Comparison of ENCODE assay signal across 18 cellular contexts in genomic region chr5:139457653-139458306, GRCh38. TPM values are rescaled to one million over a fixed set of nuclear protein-coding genes. Genes with fewer than 3 reads are reported as not detected.
DNase-seq lines count a peak whose midpoint lies in the region; ATAC-seq, FAIRE-seq and TF ChIP-seq lines count a peak whose summit lies in the region.
"Had no signal": no experiment of that assay in that cellular context is flagged by ENCODE, and none has a peak within 500 bp of the region (broad histone marks: within the 10 kb centered on the region; RNA-seq: fewer than 3 reads in every experiment).

No MANE protein-coding gene starts in this region.

- no peak for TF ChIP-seq EP300 in K562 (IDR thresholded peaks at IDR 0.05; ENCODE audit: low read length)

- H3K4me1 ChIP-seq in left ventricle myocardium inferior (peaks cover 34% of the 10 kb centered on the region), right atrium auricular region (no peaks in the 10 kb centered on the region), K562 (replicated peaks in 1 of 2; ENCODE audit: control insufficient read depth in 2 of 2, insufficient read depth in 2 of 2, low read length in 2 of 2) (peaks cover 0 to 15% of the 10 kb centered on the region in 2 experiments; a peak in 2 of 5 replicates), neural progenitor cell (peaks cover 14% of the 10 kb centered on the region), GM23338 (ENCODE audit: insufficient read depth) (peaks cover 16% of the 10 kb centered on the region), thyroid gland (no peaks in the 10 kb centered on the region)

- DNase-seq in left ventricle myocardium inferior (no peak), right atrium auricular region (ENCODE audit: low spot score) (no peak), K562 (ENCODE audit: extremely low read depth in 1 of 4, low spot score in 3 of 4) (no peak), neural progenitor cell (ENCODE audit: low spot score) (no peak), GM23338 (ENCODE audit: low spot score) (no peak), H4 (ENCODE audit: low spot score) (no peak), thyroid gland (no peak)
- peak; percentile 47 for DNase-seq in Jurkat, Clone E6-1 (ENCODE audit: low read depth, low spot score)
- DNase-seq: activated CD4-positive, CD25-positive, alpha-beta regulatory T cell; central memory CD4-positive, alpha-beta T cell; DMS79 treated with DMSO at 0.1 percent for 48 hours; heart right ventricle; MV-4-11; OCI-M1; SK-N-SH; stimulated activated CD4-positive, alpha-beta T cell treated with anti-CD3 and anti-CD28 coated beads, Interleukin-2, amount 100 ng/mL, for 24 hours had no signal

- no peak for TF ChIP-seq RAD21 in K562 (CRISPR knock-in tag; conservative IDR thresholded peaks at IDR 0.05 in 1 of 2, IDR thresholded peaks at IDR 0.05 in 1 of 2)

- no peak overlapping the region for H3K27ac Mint-ChIP-seq in neural progenitor cell
- no peak overlapping the region for H3K27ac Mint-ChIP-seq in GM23338

- POLR2A ChIA-PET in K562 (lab: Yijun Ruan, JAX): interaction anchor here (0.6 to 0.9 kb wide), 3 partner anchors 24 to 100 kb away, joined by 3 to 4 read pairs (median 3); no protein-coding TSS in a partner anchor

- in situ Hi-C loops in K562 (cut with MboI): no loop called here

- CTCF ChIA-PET in K562 (lab: Yijun Ruan, JAX; ENCODE audit: low intra/inter-chr PET ratio): no interaction called here

- H3K27me3 ChIP-seq in left ventricle myocardium inferior (ENCODE audit: low read depth) (no peaks in the 10 kb centered on the region), right atrium auricular region (no peaks in the 10 kb centered on the region), K562 (ENCODE audit: control insufficient read depth in 2 of 2, insufficient read depth in 2 of 2, low read length in 2 of 2) (no peaks in the 10 kb centered on the region), neural progenitor cell (no peaks in the 10 kb centered on the region), GM23338 (ENCODE audit: insufficient read depth) (no peaks in the 10 kb centered on the region), thyroid gland (no peaks in the 10 kb centered on the region)
- H3K27me3 ChIP-seq: heart right ventricle had no signal

- H3K9me3 Mint-ChIP-seq in neural progenitor cell (no peaks in the 10 kb centered on the region), GM23338 (no peaks in the 10 kb centered on the region)

- H3F3A ChIP-seq in neural progenitor cell (ENCODE audit: low read depth) (no peaks in the 10 kb centered on the region), GM23338 (replicated peaks; ENCODE audit: low read depth) (0 out of 2 replicates have a peak, but pooled peaks cover 11% of the 10 kb centered on the region)

- peaks cover 5% of the 10 kb centered on the region for H3K27me3 Mint-ChIP-seq in neural progenitor cell (ENCODE audit: insufficient read depth, low read depth)
- H3K27me3 Mint-ChIP-seq in GM23338 (ENCODE audit: insufficient read depth, low read depth, poor library complexity): peaks cover 17% of the 10 kb centered on the region

- peak overlapping the region; percentile 91 for H3K27ac ChIP-seq in left ventricle myocardium inferior (replicated peaks)
- H3K27ac ChIP-seq in right atrium auricular region: no peak overlapping the region
- H3K27ac ChIP-seq in K562 (ENCODE audit: extremely low read depth, low read depth, low read length): no peak overlapping the region
- no peak overlapping the region for H3K27ac ChIP-seq in neural progenitor cell
- H3K27ac ChIP-seq in GM23338 (ENCODE audit: low read depth): no peak overlapping the region
- no peak overlapping the region for H3K27ac ChIP-seq in thyroid gland

- H3K4me1 Mint-ChIP-seq in neural progenitor cell: peaks cover 15% of the 10 kb centered on the region
- H3K4me1 Mint-ChIP-seq in GM23338: peaks cover 30% of the 10 kb centered on the region

- H3K4me3 ChIP-seq in left ventricle myocardium inferior: no peak overlapping the region
- no peak overlapping the region for H3K4me3 ChIP-seq in right atrium auricular region
- H3K4me3 ChIP-seq in Jurkat, Clone E6-1 (ENCODE audit: low read length): no peak overlapping the region
- no peak overlapping the region for H3K4me3 ChIP-seq in K562
- no peak overlapping the region for H3K4me3 ChIP-seq in neural progenitor cell
- no peak overlapping the region for H3K4me3 ChIP-seq in GM23338
- no peak overlapping the region for H3K4me3 ChIP-seq in thyroid gland (replicated peaks in 1 of 3)
- H3K4me3 ChIP-seq: heart right ventricle had no signal

- H2AFZ ChIP-seq in K562 (ENCODE audit: low read depth, low read length) (no peak overlapping the region), neural progenitor cell (replicated peaks) (no peak overlapping the region), GM23338 (no peak overlapping the region)

- H3K9ac ChIP-seq in K562 (ENCODE audit: insufficient read depth in 1 of 2, low read depth in 2 of 2, low read length in 2 of 2) (peak overlapping the region in 1 of 2 experiments; percentile 19; a peak in 2 of 4 replicates), neural progenitor cell (no peak overlapping the region)

- intact Hi-C loops in left ventricle myocardium inferior (cut with micrococcal nuclease): no loop called here
- intact Hi-C loops in K562 (cut with micrococcal nuclease): no loop called here
- intact Hi-C loops in thyroid gland (cut with DNase I): no loop called here

- H3K36me3 ChIP-seq in left ventricle myocardium inferior (peaks cover 4% of the 10 kb centered on the region), right atrium auricular region (no peaks in the 10 kb centered on the region), K562 (ENCODE audit: control insufficient read depth, insufficient read depth, low read length) (no peaks in the 10 kb centered on the region), neural progenitor cell (no peaks in the 10 kb centered on the region), GM23338 (ENCODE audit: insufficient read depth) (no peaks in the 10 kb centered on the region; the same call in 1 of the 2 replicates), thyroid gland (no peaks in the 10 kb centered on the region)

- no peak for FAIRE-seq in K562 (lab: Jason Lieb, UNC)

- no peaks in the 10 kb centered on the region for H4K20me1 ChIP-seq in K562 (replicated peaks; ENCODE audit: control insufficient read depth, insufficient read depth, low read length)
- no peaks in the 10 kb centered on the region for H4K20me1 ChIP-seq in neural progenitor cell (ENCODE audit: low read depth)
- H4K20me1 ChIP-seq in GM23338 (replicated peaks; ENCODE audit: insufficient read depth): no peaks in the 10 kb centered on the region

- H3K79me2 ChIP-seq in K562 (ENCODE audit: control insufficient read depth, insufficient read depth, low read length) (no peaks in the 10 kb centered on the region), neural progenitor cell (ENCODE audit: low read depth) (no peaks in the 10 kb centered on the region), GM23338 (replicated peaks; ENCODE audit: insufficient read depth) (no peaks in the 10 kb centered on the region)

- BruUV-seq in K562 (replicated peaks; lab: Mats Ljungman, UMichigan): no TSS peak

- 50% methylated on average over 5 of the region's 5 CpGs for WGBS in K562 (ENCODE audit: insufficient coverage, low coverage, missing lambda C conversion rate)
- WGBS in thyroid gland, 2 donors: 87 to 91% methylated on average over 4 to 5 of the region's 5 CpGs

- H3K4me2 ChIP-seq in K562 (ENCODE audit: insufficient read depth, low read length): no peak overlapping the region
- no peak overlapping the region for H3K4me2 ChIP-seq in neural progenitor cell
- no peak overlapping the region for H3K4me2 ChIP-seq in GM23338
- H3K4me2 ChIP-seq: SK-N-SH had no signal

- H3K4me3 Mint-ChIP-seq in neural progenitor cell (no peak overlapping the region), GM23338 (no peak overlapping the region)

- peaks cover 4% of the 10 kb centered on the region for H3K9me1 ChIP-seq in K562 (ENCODE audit: control insufficient read depth, insufficient read depth, low read length)

- H3K36me3 Mint-ChIP-seq in neural progenitor cell: no peaks in the 10 kb centered on the region
- no peaks in the 10 kb centered on the region; the same call in 2 of the 3 replicates for H3K36me3 Mint-ChIP-seq in GM23338 (ENCODE audit: low read depth)

- no peak for ATAC-seq in K562
- ATAC-seq in GM23338: no peak
- ATAC-seq: heart right ventricle had no signal

- TF ChIP-seq POLR2A in K562 (conservative IDR thresholded peaks at IDR 0.05) (no peak), thyroid gland (IDR thresholded peaks at IDR 0.05) (no peak)

- H3K9me3 ChIP-seq in left ventricle myocardium inferior (replicated peaks) (no peaks in the 10 kb centered on the region), right atrium auricular region (no peaks in the 10 kb centered on the region), K562 (replicated peaks; ENCODE audit: control insufficient read depth, insufficient read depth, low read depth, low read length) (no peaks in the 10 kb centered on the region), neural progenitor cell (ENCODE audit: low read depth) (no peaks in the 10 kb centered on the region), thyroid gland (no peaks in the 10 kb centered on the region)
- H3K9me3 ChIP-seq: heart right ventricle, SK-N-SH had no signal

- no peak for TF ChIP-seq CTCF in left ventricle myocardium inferior (IDR thresholded peaks at IDR 0.05; ENCODE audit: borderline replicate concordance)
- TF ChIP-seq CTCF in right atrium auricular region (IDR thresholded peaks at IDR 0.05): no peak
- no peak for TF ChIP-seq CTCF in K562 (IDR thresholded peaks at IDR 0.05 in 2 of 3, conservative IDR thresholded peaks at IDR 0.05 in 1 of 3; ENCODE audit: insufficient read depth in 2 of 3, low read depth in 1 of 3, low read length in 3 of 3)
- TF ChIP-seq CTCF in neural progenitor cell (IDR thresholded peaks at IDR 0.05): no peak
- TF ChIP-seq CTCF in GM23338 (conservative IDR thresholded peaks at IDR 0.05; ENCODE audit: low read depth in 2 of 2): peak in 1 of 2 experiments; percentile 29; a peak in 2 of 4 replicates
- no peak for TF ChIP-seq CTCF in thyroid gland (IDR thresholded peaks at IDR 0.05)

- H3K9me2 ChIP-seq in GM23338 (ENCODE audit: insufficient read depth): no peaks in the 10 kb centered on the region
- H3K9me2 ChIP-seq: SK-N-SH had no signal

RNA-seq across cellular contexts. Expression of gene ECSCR, which starts 4.8 kb away (rescaled TPM):
- total RNA-seq in left ventricle myocardium inferior (20.9 TPM), right atrium auricular region (10 to 100 TPM; 30.1 to 35.4 TPM), K562 (2014; rRNA removed) (not detected in 2 replicates), K562 (2014; rRNA removed; fragmentation: Illumina TruSeq; extraction: Trizol) (not detected in 2 replicates), K562 (2015; rRNA removed; fragmentation: Illumina TruSeq; extraction: Trizol) (not detected in 2 replicates), K562 (2021) (not detected in 2 replicates), neural progenitor cell (ENCODE audit: low replicate concordance) (not detected in 2 replicates), thyroid gland (10 to 100 TPM; 26.7 to 46.2 (median 31.4) TPM)
- 1.4 TPM for polyA plus RNA-seq in Jurkat, Clone E6-1 (2012; ENCODE audit: insufficient read depth, insufficient read length)
- not detected in 2 replicates for total RNA-seq in K562 (2011; cell fraction: chromatin; rRNA removed; ENCODE audit: low replicate concordance)
- total RNA-seq in K562 (2011; cell fraction: nucleolus; rRNA removed): not detected in 2 replicates
- not detected in 2 replicates for total RNA-seq in K562 (2011; cell fraction: nucleoplasm; rRNA removed)
- polyA plus RNA-seq in K562 (2011; rRNA removed) (0.07 and 0.10 TPM in 2 replicates), K562 (2014; fragmentation: Illumina TruSeq; extraction: Trizol) (not detected in 2 replicates), K562 (2014; fragmentation: Nextera tagmentation; extraction: Ambion mirVana) (under 1 TPM; 0.13 to 0.25 TPM), K562 (2014; rRNA removed) (not detected in 2 replicates), GM23338 (2016; fragmentation: Nextera tagmentation; extraction: Ambion mirVana) (2.5 and 2.6 TPM in 2 replicates)
- polyA plus RNA-seq in K562 (2011; cell fraction: cytosol; rRNA removed): 0.16 and 0.22 TPM in 2 replicates
- 0.26 TPM in 1 of 2 replicates, not detected in the other for polyA plus RNA-seq in K562 (2011; cell fraction: nucleus; rRNA removed)
- 0.12 and 0.19 TPM in 2 replicates for polyA plus RNA-seq in K562 (2012)
- polyA minus RNA-seq in K562 (2011; rRNA and poly(A)+ RNA removed): not detected in 2 replicates
- polyA minus RNA-seq in K562 (2011; cell fraction: cytosol; rRNA and poly(A)+ RNA removed): not detected in 2 replicates
- polyA minus RNA-seq in K562 (2011; cell fraction: nucleus; rRNA and poly(A)+ RNA removed): not detected in 2 replicates
- total RNA-seq in GM23338 (2014; rRNA removed; shearing (Covaris generic)): 1.2 and 2.2 TPM in 2 replicates
- 0.10 TPM in 1 of 2 replicates, not detected in the other for total RNA-seq in H4 (2014; rRNA removed; shearing (Covaris generic))
- total RNA-seq: HT-29 had no signal

RNA-seq across cellular contexts. Expression of gene SMIM33, which starts 13.0 kb away (rescaled TPM):
- total RNA-seq in left ventricle myocardium inferior (not detected), right atrium auricular region (not detected), K562 (2014; rRNA removed) (not detected in 2 replicates), K562 (2014; rRNA removed; fragmentation: Illumina TruSeq; extraction: Trizol) (not detected in 2 replicates), K562 (2015; rRNA removed; fragmentation: Illumina TruSeq; extraction: Trizol) (not detected in 2 replicates), K562 (2021) (not detected in 2 replicates), neural progenitor cell (ENCODE audit: low replicate concordance) (not detected in 2 replicates), thyroid gland (not detected)
- 0.44 TPM for polyA plus RNA-seq in Jurkat, Clone E6-1 (2012; ENCODE audit: insufficient read depth, insufficient read length)
- total RNA-seq in K562 (2011; cell fraction: chromatin; rRNA removed; ENCODE audit: low replicate concordance): not detected in 2 replicates
- total RNA-seq in K562 (2011; cell fraction: nucleolus; rRNA removed): not detected in 2 replicates
- not detected in 2 replicates for total RNA-seq in K562 (2011; cell fraction: nucleoplasm; rRNA removed)
- polyA plus RNA-seq in K562 (2011; rRNA removed) (not detected in 2 replicates), K562 (2014; fragmentation: Illumina TruSeq; extraction: Trizol) (not detected in 2 replicates), K562 (2014; fragmentation: Nextera tagmentation; extraction: Ambion mirVana) (not detected), K562 (2014; rRNA removed) (not detected in 2 replicates), GM23338 (2016; fragmentation: Nextera tagmentation; extraction: Ambion mirVana) (not detected in 2 replicates)
- polyA plus RNA-seq in K562 (2011; cell fraction: cytosol; rRNA removed): not detected in 2 replicates
- not detected in 2 replicates for polyA plus RNA-seq in K562 (2011; cell fraction: nucleus; rRNA removed)
- 0.04 TPM in 1 of 2 replicates, not detected in the other for polyA plus RNA-seq in K562 (2012)
- polyA minus RNA-seq in K562 (2011; rRNA and poly(A)+ RNA removed): not detected in 2 replicates
- polyA minus RNA-seq in K562 (2011; cell fraction: cytosol; rRNA and poly(A)+ RNA removed): not detected in 2 replicates
- not detected in 2 replicates for polyA minus RNA-seq in K562 (2011; cell fraction: nucleus; rRNA and poly(A)+ RNA removed)
- total RNA-seq in GM23338 (2014; rRNA removed; shearing (Covaris generic)): not detected in 2 replicates
- total RNA-seq in H4 (2014; rRNA removed; shearing (Covaris generic)): not detected in 2 replicates
- total RNA-seq: epithelial cell of proximal tubule, heart right ventricle had no signal
- polyA plus RNA-seq: heart right ventricle, SK-N-SH had no signal

RNA-seq across cellular contexts. Expression of gene DNAJC18, which starts 18.5 kb away (rescaled TPM):
- total RNA-seq in left ventricle myocardium inferior (14.3 TPM), right atrium auricular region (1 to 10 TPM; 5.9 to 8.5 TPM), K562 (2014; rRNA removed) (1.5 and 2.1 TPM in 2 replicates), K562 (2014; rRNA removed; fragmentation: Illumina TruSeq; extraction: Trizol) (7.3 TPM in 2 replicates), K562 (2015; rRNA removed; fragmentation: Illumina TruSeq; extraction: Trizol) (2.8 and 4.9 TPM in 2 replicates), K562 (2021) (5.0 and 7.5 TPM in 2 replicates), neural progenitor cell (ENCODE audit: low replicate concordance) (13.7 and 21.7 TPM in 2 replicates), thyroid gland (10 to 100 TPM in 3 of 4 donors, 1 to 10 TPM in 1; 7.9 to 21.0 (median 12.7) TPM)
- 18.7 TPM for polyA plus RNA-seq in Jurkat, Clone E6-1 (2012; ENCODE audit: insufficient read depth, insufficient read length)
- total RNA-seq in K562 (2011; cell fraction: chromatin; rRNA removed; ENCODE audit: low replicate concordance): 2.3 and 4.5 TPM in 2 replicates
- total RNA-seq in K562 (2011; cell fraction: nucleolus; rRNA removed): 0.79 and 1.3 TPM in 2 replicates
- 3.1 and 3.3 TPM in 2 replicates for total RNA-seq in K562 (2011; cell fraction: nucleoplasm; rRNA removed)
- polyA plus RNA-seq in K562 (2011; rRNA removed) (5.4 and 8.7 TPM in 2 replicates), K562 (2014; fragmentation: Illumina TruSeq; extraction: Trizol) (8.4 and 8.7 TPM in 2 replicates), K562 (2014; fragmentation: Nextera tagmentation; extraction: Ambion mirVana) (10 to 100 TPM in 1 of 2 experiments, 1 to 10 TPM in 1; 7.7 to 13.3 TPM), K562 (2014; rRNA removed) (6.2 and 10.9 TPM in 2 replicates), GM23338 (2016; fragmentation: Nextera tagmentation; extraction: Ambion mirVana) (13.4 and 15.1 TPM in 2 replicates)
- polyA plus RNA-seq in K562 (2011; cell fraction: cytosol; rRNA removed): 2.0 and 4.2 TPM in 2 replicates
- 1.1 and 1.4 TPM in 2 replicates for polyA plus RNA-seq in K562 (2011; cell fraction: nucleus; rRNA removed)
- polyA plus RNA-seq in K562 (2012): 5.5 and 6.8 TPM in 2 replicates
- 2.5 and 5.2 TPM in 2 replicates for polyA minus RNA-seq in K562 (2011; rRNA and poly(A)+ RNA removed)
- polyA minus RNA-seq in K562 (2011; cell fraction: cytosol; rRNA and poly(A)+ RNA removed): 1.8 and 2.4 TPM in 2 replicates
- 0.40 and 0.89 TPM in 2 replicates for polyA minus RNA-seq in K562 (2011; cell fraction: nucleus; rRNA and poly(A)+ RNA removed)
- total RNA-seq in GM23338 (2014; rRNA removed; shearing (Covaris generic)): 14.2 and 18.9 TPM in 2 replicates
- 4.5 and 22.9 TPM in 2 replicates for total RNA-seq in H4 (2014; rRNA removed; shearing (Covaris generic))

RNA-seq across cellular contexts. Expression of gene STING1, which starts 24.8 kb away (rescaled TPM):
- total RNA-seq in left ventricle myocardium inferior (55.3 TPM), right atrium auricular region (100 to 1,000 TPM in 1 of 2 donors, 10 to 100 TPM in 1; 80.0 to 123 TPM), K562 (2014; rRNA removed) (59.9 and 71.9 TPM in 2 replicates), K562 (2014; rRNA removed; fragmentation: Illumina TruSeq; extraction: Trizol) (20.1 and 24.9 TPM in 2 replicates), K562 (2015; rRNA removed; fragmentation: Illumina TruSeq; extraction: Trizol) (44.7 and 44.8 TPM in 2 replicates), K562 (2021) (64.2 and 69.1 TPM in 2 replicates), neural progenitor cell (ENCODE audit: low replicate concordance) (0.07 and 0.19 TPM in 2 replicates), thyroid gland (10 to 100 TPM; 28.4 to 59.9 (median 38.6) TPM)
- 45.1 TPM for polyA plus RNA-seq in Jurkat, Clone E6-1 (2012; ENCODE audit: insufficient read depth, insufficient read length)
- 37.8 and 111 TPM in 2 replicates for total RNA-seq in K562 (2011; cell fraction: chromatin; rRNA removed; ENCODE audit: low replicate concordance)
- total RNA-seq in K562 (2011; cell fraction: nucleolus; rRNA removed): 91.5 and 121 TPM in 2 replicates
- total RNA-seq in K562 (2011; cell fraction: nucleoplasm; rRNA removed): 66.2 and 70.2 TPM in 2 replicates
- polyA plus RNA-seq in K562 (2011; rRNA removed) (31.0 and 58.9 TPM in 2 replicates), K562 (2014; fragmentation: Illumina TruSeq; extraction: Trizol) (64.7 and 74.0 TPM in 2 replicates), K562 (2014; fragmentation: Nextera tagmentation; extraction: Ambion mirVana) (10 to 100 TPM; 20.8 to 23.3 TPM), K562 (2014; rRNA removed) (61.4 and 66.1 TPM in 2 replicates), GM23338 (2016; fragmentation: Nextera tagmentation; extraction: Ambion mirVana) (0.30 and 0.66 TPM in 2 replicates)
- polyA plus RNA-seq in K562 (2011; cell fraction: cytosol; rRNA removed): 54.5 and 93.0 TPM in 2 replicates
- 188 and 261 TPM in 2 replicates for polyA plus RNA-seq in K562 (2011; cell fraction: nucleus; rRNA removed)
- polyA plus RNA-seq in K562 (2012): 110 and 213 TPM in 2 replicates
- polyA minus RNA-seq in K562 (2011; rRNA and poly(A)+ RNA removed): 19.9 and 21.4 TPM in 2 replicates
- 54.2 and 55.1 TPM in 2 replicates for polyA minus RNA-seq in K562 (2011; cell fraction: cytosol; rRNA and poly(A)+ RNA removed)
- 36.5 and 43.1 TPM in 2 replicates for polyA minus RNA-seq in K562 (2011; cell fraction: nucleus; rRNA and poly(A)+ RNA removed)
- total RNA-seq in GM23338 (2014; rRNA removed; shearing (Covaris generic)): 0.39 TPM in 1 of 2 replicates, not detected in the other
- total RNA-seq in H4 (2014; rRNA removed; shearing (Covaris generic)): 14.2 and 15.6 TPM in 2 replicates

RNA-seq across cellular contexts. Expression of gene SPATA24, which starts 53.9 kb away (rescaled TPM):
- total RNA-seq in left ventricle myocardium inferior: 15.7 TPM
- total RNA-seq in right atrium auricular region: 10 to 100 TPM in 1 of 2 donors, 1 to 10 TPM in 1; 9.5 to 29.7 TPM
- polyA plus RNA-seq in Jurkat, Clone E6-1 (2012; ENCODE audit: insufficient read depth, insufficient read length): 11.2 TPM
- total RNA-seq in K562 (2011; cell fraction: chromatin; rRNA removed; ENCODE audit: low replicate concordance): 13.3 and 27.5 TPM in 2 replicates
- 19.8 and 20.0 TPM in 2 replicates for total RNA-seq in K562 (2011; cell fraction: nucleolus; rRNA removed)
- total RNA-seq in K562 (2011; cell fraction: nucleoplasm; rRNA removed): 14.7 and 17.5 TPM in 2 replicates
- total RNA-seq in K562 (2014; rRNA removed): 10.7 and 12.6 TPM in 2 replicates
- total RNA-seq in K562 (2014; rRNA removed; fragmentation: Illumina TruSeq; extraction: Trizol): 9.3 and 9.6 TPM in 2 replicates
- 5.8 and 7.2 TPM in 2 replicates for total RNA-seq in K562 (2015; rRNA removed; fragmentation: Illumina TruSeq; extraction: Trizol)
- 6.0 and 8.0 TPM in 2 replicates for total RNA-seq in K562 (2021)
- polyA plus RNA-seq in K562 (2011; rRNA removed): 4.9 and 7.4 TPM in 2 replicates
- polyA plus RNA-seq in K562 (2011; cell fraction: cytosol; rRNA removed): 1.4 and 1.9 TPM in 2 replicates
- polyA plus RNA-seq in K562 (2011; cell fraction: nucleus; rRNA removed): 5.4 and 7.1 TPM in 2 replicates
- polyA plus RNA-seq in K562 (2012): 10.1 and 11.8 TPM in 2 replicates
- 10.2 and 10.4 TPM in 2 replicates for polyA plus RNA-seq in K562 (2014; fragmentation: Illumina TruSeq; extraction: Trizol)
- 1 to 10 TPM; 4.1 to 4.6 TPM for polyA plus RNA-seq in K562 (2014; fragmentation: Nextera tagmentation; extraction: Ambion mirVana)
- polyA plus RNA-seq in K562 (2014; rRNA removed): 9.9 and 14.4 TPM in 2 replicates
- polyA minus RNA-seq in K562 (2011; rRNA and poly(A)+ RNA removed): 4.3 and 5.1 TPM in 2 replicates
- 1.4 TPM in 1 of 2 replicates, not detected in the other for polyA minus RNA-seq in K562 (2011; cell fraction: cytosol; rRNA and poly(A)+ RNA removed)
- polyA minus RNA-seq in K562 (2011; cell fraction: nucleus; rRNA and poly(A)+ RNA removed): 2.8 and 4.1 TPM in 2 replicates
- 15.2 and 15.7 TPM in 2 replicates for total RNA-seq in neural progenitor cell (ENCODE audit: low replicate concordance)
- total RNA-seq in GM23338 (2014; rRNA removed; shearing (Covaris generic)): 7.1 and 16.0 TPM in 2 replicates
- 20.6 and 22.4 TPM in 2 replicates for polyA plus RNA-seq in GM23338 (2016; fragmentation: Nextera tagmentation; extraction: Ambion mirVana)
- 3.4 and 5.9 TPM in 2 replicates for total RNA-seq in H4 (2014; rRNA removed; shearing (Covaris generic))
- total RNA-seq in thyroid gland: 10 to 100 TPM in 1 of 4 donors, 1 to 10 TPM in 3; 6.5 to 14.2 (median 7.3) TPM
